Comparison of ENCODE assay signal across 16 cellular contexts in the genomic region with DNA sequence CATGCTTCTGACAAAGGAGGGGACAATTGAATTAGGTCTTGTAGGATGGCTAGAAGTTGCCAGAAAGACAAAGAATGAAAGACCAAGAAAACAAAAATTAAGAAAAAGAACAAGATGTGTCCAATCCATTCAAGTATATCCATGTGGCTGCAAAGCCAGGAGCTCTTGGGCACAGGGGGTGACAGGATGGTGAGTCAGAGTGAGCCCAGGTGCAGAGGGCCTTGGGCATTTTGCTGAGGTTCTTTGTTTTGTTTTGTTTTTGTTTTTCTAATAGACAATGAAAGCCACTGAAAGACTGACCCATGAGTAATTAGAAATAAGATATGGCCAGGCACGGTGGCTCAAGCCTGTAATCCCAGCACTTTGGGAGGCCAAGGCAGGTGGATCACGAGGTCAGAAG.
"Had no signal": no experiment of that assay in that cellular context is flagged by ENCODE, and none has a peak within 500 bp of the region (broad histone marks: within the 10 kb centered on the region; RNA-seq: fewer than 3 reads in every experiment).

No MANE protein-coding gene starts in this region.

- H3K9me3 ChIP-seq: adrenal gland, left ventricle myocardium inferior, right lobe of liver, spleen, transverse colon had no signal

- H3K4me1 ChIP-seq: adrenal gland, left ventricle myocardium inferior, right lobe of liver, spleen, transverse colon had no signal

- H3K4me3 ChIP-seq: adrenal gland, left ventricle myocardium inferior, right lobe of liver, spleen, transverse colon had no signal

- DNase-seq: activated CD4-positive, alpha-beta T cell treated with anti-CD3 and anti-CD28 coated beads, Interleukin-2, amount 50 U/mL, for 1 hour; activated CD4-positive, CD25-positive, alpha-beta regulatory T cell; activated naive CD4-positive, alpha-beta T cell treated with anti-CD3 and anti-CD28 coated beads, Interleukin-2, amount 10 ng/mL, durations not matched to agents 7 days and 5 days; activated T-cell treated with anti-CD3 and anti-CD28 coated beads for 4 hours; adrenal gland; foreskin fibroblast; head of caudate nucleus; left ventricle myocardium inferior; mesenchymal stem cell; occipital lobe; right lobe of liver; spleen; stimulated activated CD4-positive, alpha-beta T cell treated with anti-CD3 and anti-CD28 coated beads, Interleukin-2, amount 100 ng/mL, for 24 hours; stimulated activated naive B cell treated with anti-CD40 and anti-IgM and Interleukin-4, amounts not matched to agents 10 μg/mL and 1 μg/mL and 100 μg/mL, for 72 hours; transverse colon had no signal

- H3K36me3 ChIP-seq: adrenal gland, left ventricle myocardium inferior, right lobe of liver, spleen, transverse colon had no signal

- ATAC-seq: esophagus mucosa; right lobe of liver; stimulated activated naive B cell treated with anti-CD40 and anti-IgM and Interleukin-4, amounts not matched to agents 10 μg/mL and 1 μg/mL and 100 μg/mL, for 72 hours had no signal

- H3K27ac ChIP-seq: adrenal gland, left ventricle myocardium inferior, right lobe of liver, spleen, transverse colon had no signal

- H3K27me3 ChIP-seq: adrenal gland, right lobe of liver, spleen, transverse colon had no signal
